ENCODE assay signal across 24 cellular contexts in genomic region chr15:78921940-78922339, GRCh38. TPM values are rescaled to one million over a fixed set of nuclear protein-coding genes. Genes with fewer than 3 reads are reported as not detected.
DNase-seq lines count a peak whose midpoint lies in the region; ATAC-seq and TF ChIP-seq lines count a peak whose summit lies in the region.
"Had no signal": no experiment of that assay in that cellular context is flagged by ENCODE, and none has a peak within 500 bp of the region (broad histone marks: within the 10 kb centered on the region; RNA-seq: fewer than 3 reads in every experiment).

No MANE protein-coding gene starts in this region.

- H3K27ac Mint-ChIP-seq in Calu3 (ENCODE audit: unreplicated experiment) (peak overlapping the region; percentile 20), endodermal cell (no peak overlapping the region)
- H3K27ac Mint-ChIP-seq: activated CD4-positive, alpha-beta T cell treated with anti-CD3 and anti-CD28 coated beads for 36 hours had no signal

- ATAC-seq in HG02840 (IDR thresholded peaks at IDR 0.05; ENCODE audit: low FRiP score, unreplicated experiment) = no peak
- ATAC-seq: activated CD4-positive, alpha-beta T cell treated with anti-CD3 and anti-CD28 coated beads for 36 hours; activated T-cell treated with anti-CD3 and anti-CD28 coated beads, Interleukin-2, amount 50 U/mL, for 4 hours; gastroesophageal sphincter; HCT116 had no signal

- H2AFZ ChIP-seq in OCI-LY3 (ENCODE audit: low read depth, low read length) (no peak overlapping the region), neuronal stem cell (ENCODE audit: low read length) (no peak overlapping the region)

- peaks cover 33% of the 10 kb centered on the region for H4K20me1 ChIP-seq in OCI-LY3 (ENCODE audit: insufficient read depth, low read length)

- no peak overlapping the region for H3K4me3 ChIP-seq in OCI-LY3 (ENCODE audit: low read length)
- H3K4me3 ChIP-seq in endodermal cell (ENCODE audit: low read length) = no peak overlapping the region
- no peak overlapping the region for H3K4me3 ChIP-seq in neuronal stem cell (ENCODE audit: low read length in 2 of 2)
- H3K4me3 ChIP-seq: BLaER1 treated with 17β-estradiol and CSF1 and Interleukin-3, amounts not matched to agents 10 nM and 100 nM; breast epithelium; colonic mucosa; gastroesophageal sphincter; sigmoid colon had no signal

- no peak overlapping the region for H2BK5ac ChIP-seq in neuronal stem cell (ENCODE audit: low read length)

- H2AK5ac ChIP-seq in neuronal stem cell (ENCODE audit: low read depth, low read length) = no peak overlapping the region

- DNase-seq in Calu3 (no peak), endodermal cell (peak; percentile 33), neuronal stem cell (ENCODE audit: low spot score) (no peak), NCI-H1417 treated with DMSO at 0.1 percent for 48 hours (lab: John Stamatoyannopoulos, UW) (no peak), dedifferentiated amniotic fluid mesenchymal stem cell (ENCODE audit: extremely low spot score) (no peak), foreskin melanocyte (no peak)
- DNase-seq: activated CD4-positive, alpha-beta T cell treated with anti-CD3 and anti-CD28 coated beads for 36 hours; activated naive CD4-positive, alpha-beta T cell; activated T-cell treated with anti-CD3 and anti-CD28 coated beads, Interleukin-2, amount 50 U/mL, for 4 hours; Caco-2; colonic mucosa; DND-41; NCI-H2081; SIG-M5; sigmoid colon; stimulated activated CD8-positive, alpha-beta memory T cell treated with anti-CD3 and anti-CD28 coated beads, Interleukin-4, amount 100 ng/mL, for 48 hours; trophoblast cell had no signal

- H3K9me3 Mint-ChIP-seq in Calu3 (ENCODE audit: low read depth, unreplicated experiment) (no peaks in the 10 kb centered on the region), endodermal cell (no peaks in the 10 kb centered on the region)
- H3K9me3 Mint-ChIP-seq: activated T-cell treated with anti-CD3 and anti-CD28 coated beads, Interleukin-2, amount 50 U/mL, for 4 hours; neural crest cell had no signal

- intact Hi-C loops in Calu3 (cut with micrococcal nuclease; ENCODE audit: unreplicated experiment) = no loop called here

- H3K27me3 ChIP-seq in OCI-LY3 (ENCODE audit: low read depth, low read length) (no peaks in the 10 kb centered on the region), endodermal cell (ENCODE audit: control insufficient read depth, insufficient read depth, low read length, poor library complexity, severe bottlenecking) (no peaks in the 10 kb centered on the region), neuronal stem cell (ENCODE audit: control insufficient read depth in 3 of 3, insufficient read depth in 3 of 3, low read depth in 1 of 3, low read length in 3 of 3) (no peaks in the 10 kb centered on the region)
- H3K27me3 ChIP-seq: BLaER1 treated with 17β-estradiol and CSF1 and Interleukin-3, amounts not matched to agents 10 nM and 100 nM; breast epithelium; colonic mucosa; gastroesophageal sphincter; sigmoid colon had no signal

- H4K8ac ChIP-seq in neuronal stem cell (ENCODE audit: low read depth, low read length) = no peak overlapping the region

- peaks cover 63% of the 10 kb centered on the region for H3K36me3 Mint-ChIP-seq in Calu3 (ENCODE audit: insufficient read depth, unreplicated experiment)
- peaks cover 64% of the 10 kb centered on the region for H3K36me3 Mint-ChIP-seq in endodermal cell (ENCODE audit: low read depth)

- H3K4me3 Mint-ChIP-seq in Calu3 (ENCODE audit: low read depth, unreplicated experiment) (no peak overlapping the region), endodermal cell (no peak overlapping the region)
- H3K4me3 Mint-ChIP-seq: activated CD4-positive, alpha-beta T cell treated with anti-CD3 and anti-CD28 coated beads for 36 hours; activated T-cell treated with anti-CD3 and anti-CD28 coated beads, Interleukin-2, amount 50 U/mL, for 4 hours; neural crest cell had no signal

- H3K4me1 Mint-ChIP-seq in Calu3 (ENCODE audit: low read depth, unreplicated experiment) (no peaks in the 10 kb centered on the region), endodermal cell (peaks cover 2% of the 10 kb centered on the region)
- H3K4me1 Mint-ChIP-seq: activated CD4-positive, alpha-beta T cell treated with anti-CD3 and anti-CD28 coated beads for 36 hours; neural crest cell had no signal

- 95 to 98% methylated on average over 8 to 14 of the region's 14 CpGs for WGBS in endodermal cell (ENCODE audit: insufficient coverage in 1 of 2, insufficient read length in 1 of 2), 2 experiments
- no CpG with 5 or more reads among the region's 14 CpGs for WGBS in neuronal stem cell (ENCODE audit: extremely low coverage in 2 of 2, insufficient read length in 2 of 2, insufficient replicate concordance in 1 of 2), 2 donors

- TF ChIP-seq CTCF in Calu3 (IDR thresholded peaks at IDR 0.05; ENCODE audit: unreplicated experiment) (no peak), OCI-LY3 (IDR thresholded peaks at IDR 0.05; ENCODE audit: low read depth, low read length) (no peak), endodermal cell (conservative IDR thresholded peaks at IDR 0.05) (no peak)

- H3K79me1 ChIP-seq in neuronal stem cell (ENCODE audit: low read depth, low read length) = no peaks in the 10 kb centered on the region

- no peak overlapping the region for H3K18ac ChIP-seq in neuronal stem cell (ENCODE audit: low read length)

- no peak overlapping the region for H4K91ac ChIP-seq in neuronal stem cell (ENCODE audit: low read depth, low read length, poor library complexity)

- peaks cover 2% of the 10 kb centered on the region; the same call in 1 of the 2 replicates for H3K79me2 ChIP-seq in OCI-LY3 (ENCODE audit: low read length)

- H3K27me3 Mint-ChIP-seq in Calu3 (ENCODE audit: unreplicated experiment) = no peaks in the 10 kb centered on the region
- H3K27me3 Mint-ChIP-seq in endodermal cell (ENCODE audit: insufficient read depth) = no peaks in the 10 kb centered on the region
- H3K27me3 Mint-ChIP-seq: activated CD4-positive, alpha-beta T cell treated with anti-CD3 and anti-CD28 coated beads for 36 hours had no signal

- H3K14ac ChIP-seq in neuronal stem cell (ENCODE audit: low read length) = no peak overlapping the region

- H2BK120ac ChIP-seq in neuronal stem cell (ENCODE audit: low read depth, low read length) = no peak overlapping the region

- H3K9ac ChIP-seq in OCI-LY3 (ENCODE audit: low read length) = no peak overlapping the region
- H3K9ac ChIP-seq in endodermal cell (ENCODE audit: extremely low read depth, low read length, poor library complexity, severe bottlenecking) = no peak overlapping the region
- peak overlapping the region; percentile 56 for H3K9ac ChIP-seq in neuronal stem cell (ENCODE audit: low read depth, low read length, poor library complexity)

- H3K4me1 ChIP-seq in OCI-LY3 (ENCODE audit: low read length) (peaks cover 21% of the 10 kb centered on the region), endodermal cell (ENCODE audit: control insufficient read depth, insufficient read depth, low read length) (no peaks in the 10 kb centered on the region), neuronal stem cell (ENCODE audit: control insufficient read depth in 2 of 2, insufficient read depth in 1 of 2, low read depth in 1 of 2, low read length in 2 of 2) (no peaks in the 10 kb centered on the region)
- H3K4me1 ChIP-seq: breast epithelium, colonic mucosa had no signal

- BruUV-seq in Calu3 (replicated peaks; lab: Mats Ljungman, UMichigan) = no TSS peak

- no peak overlapping the region for H2BK15ac ChIP-seq in neuronal stem cell (ENCODE audit: low read length)

- H2BK12ac ChIP-seq in neuronal stem cell (ENCODE audit: low read length) = no peak overlapping the region

- H3K9me3 ChIP-seq in OCI-LY3 (ENCODE audit: insufficient read depth, low read length) (no peaks in the 10 kb centered on the region), endodermal cell (ENCODE audit: control insufficient read depth, low read length) (no peaks in the 10 kb centered on the region), neuronal stem cell (replicated peaks in 1 of 2; ENCODE audit: control insufficient read depth in 2 of 2, insufficient read depth in 1 of 2, low read depth in 1 of 2, low read length in 2 of 2) (no peaks in the 10 kb centered on the region)
- H3K9me3 ChIP-seq: BLaER1 treated with 17β-estradiol and CSF1 and Interleukin-3, amounts not matched to agents 10 nM and 100 nM; breast epithelium; Caco-2; colonic mucosa; gastroesophageal sphincter; sigmoid colon had no signal

- CTCF ChIA-PET in Calu3 (lab: Charles Lee) = interaction anchor here (0.7 to 1.1 kb wide), 2 partner anchors 15 to 85 kb away, joined by 3 read pairs; no protein-coding TSS in a partner anchor

- peaks cover 77% of the 10 kb centered on the region for H3K36me3 ChIP-seq in OCI-LY3 (replicated peaks; ENCODE audit: low read depth, low read length)
- peaks cover 71% of the 10 kb centered on the region for H3K36me3 ChIP-seq in endodermal cell (ENCODE audit: control insufficient read depth, insufficient read depth, low read length)
- H3K36me3 ChIP-seq in neuronal stem cell (replicated peaks in 1 of 2; ENCODE audit: control insufficient read depth in 2 of 2, insufficient read depth in 2 of 2, low read length in 2 of 2) = peaks cover 26 to 70% of the 10 kb centered on the region in 2 donors
- H3K36me3 ChIP-seq: breast epithelium had no signal

- H3K27ac ChIP-seq in OCI-LY3 (ENCODE audit: low read length) = peak overlapping the region; percentile 35
- H3K27ac ChIP-seq in endodermal cell (ENCODE audit: low read depth, low read length) = no peak overlapping the region
- H3K27ac ChIP-seq in neuronal stem cell (replicated peaks; ENCODE audit: low read length) = no peak overlapping the region
- H3K27ac ChIP-seq: breast epithelium, colonic mucosa, gastroesophageal sphincter had no signal

- H3K4me2 ChIP-seq in OCI-LY3 (ENCODE audit: low read length) = no peak overlapping the region
- no peak overlapping the region for H3K4me2 ChIP-seq in neuronal stem cell (ENCODE audit: insufficient read depth, low read length, poor library complexity, severe bottlenecking)
- H3K4me2 ChIP-seq: BLaER1 treated with 17β-estradiol and CSF1 and Interleukin-3, amounts not matched to agents 10 nM and 100 nM had no signal

- H3K4ac ChIP-seq in neuronal stem cell (ENCODE audit: low read length) = no peak overlapping the region

- H3K23ac ChIP-seq in neuronal stem cell (ENCODE audit: low read depth, low read length, poor library complexity) = peak overlapping the region; percentile 77

RNA-seq across cellular contexts. Expression of gene CTSH, which starts 22.9 kb away (rescaled TPM):
- total RNA-seq in Calu3 (2022) (327 and 433 TPM in 2 replicates), endodermal cell (100 to 1,000 TPM in 1 of 2 donors, 10 to 100 TPM in 1; 61.9 to 101 TPM)
- polyA plus RNA-seq in endodermal cell (2013, experiment 1 of 2) = 24.6 TPM
- 21.8 TPM for polyA plus RNA-seq in endodermal cell (2013, experiment 2 of 2)
- 7.8 TPM for polyA plus RNA-seq in neuronal stem cell (2013, experiment 1 of 2)
- polyA plus RNA-seq in neuronal stem cell (2013, experiment 2 of 2) = 8.7 TPM

RNA-seq across cellular contexts. Expression of gene MORF4L1, which starts 49.2 kb away (rescaled TPM):
- total RNA-seq in Calu3 (2022) = 324 and 335 TPM in 2 replicates
- total RNA-seq in endodermal cell = 100 to 1,000 TPM; 457 to 505 TPM
- 438 TPM for polyA plus RNA-seq in endodermal cell (2013, experiment 1 of 2)
- 420 TPM for polyA plus RNA-seq in endodermal cell (2013, experiment 2 of 2)
- 744 TPM for polyA plus RNA-seq in neuronal stem cell (2013, experiment 1 of 2)
- 748 TPM for polyA plus RNA-seq in neuronal stem cell (2013, experiment 2 of 2)
